1 cellular context compared by ENCODE assay signal in the genomic region with DNA sequence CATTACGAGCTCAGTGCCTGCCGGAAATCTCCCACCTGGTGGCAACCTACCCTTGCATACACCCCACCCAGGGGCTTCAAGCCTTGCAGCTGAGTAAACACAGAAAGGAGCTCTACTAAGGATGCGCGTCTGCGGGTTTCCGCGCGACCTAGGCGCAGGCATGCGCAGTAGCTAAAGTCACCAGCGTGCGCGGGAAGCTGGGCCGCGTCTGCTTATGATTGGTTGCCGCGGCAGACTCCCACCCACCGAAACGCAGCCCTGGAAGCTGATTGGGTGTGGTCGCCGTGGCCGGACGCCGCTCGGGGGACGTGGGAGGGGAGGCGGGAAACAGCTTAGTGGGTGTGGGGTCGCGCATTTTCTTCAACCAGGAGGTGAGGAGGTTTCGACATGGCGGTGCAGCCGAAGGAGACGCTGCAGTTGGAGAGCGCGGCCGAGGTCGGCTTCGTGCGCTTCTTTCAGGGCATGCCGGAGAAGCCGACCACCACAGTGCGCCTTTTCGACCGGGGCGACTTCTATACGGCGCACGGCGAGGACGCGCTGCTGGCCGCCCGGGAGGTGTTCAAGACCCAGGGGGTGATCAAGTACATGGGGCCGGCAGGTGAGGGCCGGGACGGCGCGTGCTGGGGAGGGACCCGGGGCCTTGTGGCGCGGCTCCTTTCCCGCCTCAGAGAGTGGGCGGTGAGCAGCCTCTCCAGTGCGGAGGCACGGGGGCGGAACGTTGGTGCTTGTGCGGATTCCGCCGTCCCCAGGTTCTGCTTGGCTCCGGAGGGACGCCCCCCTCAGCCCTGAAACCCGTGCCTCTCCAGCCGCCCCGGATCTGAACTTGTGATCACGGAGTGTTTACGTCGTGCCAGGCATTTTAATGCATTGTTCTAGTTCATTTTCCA.
TF ChIP-seq lines count a peak whose summit lies in the region.

Gene MSH2, plus strand, starts transcription at position 352 of the 887 bp plus-strand sequence. Its CDS starts 36 bp downstream, at position 388.

TF ChIP-seq in K562, 482 proteins besides CTCF, POLR2A, EP300 and RAD21 (continued from another document and continues in another):
- TF ChIP-seq, protein P1, sequence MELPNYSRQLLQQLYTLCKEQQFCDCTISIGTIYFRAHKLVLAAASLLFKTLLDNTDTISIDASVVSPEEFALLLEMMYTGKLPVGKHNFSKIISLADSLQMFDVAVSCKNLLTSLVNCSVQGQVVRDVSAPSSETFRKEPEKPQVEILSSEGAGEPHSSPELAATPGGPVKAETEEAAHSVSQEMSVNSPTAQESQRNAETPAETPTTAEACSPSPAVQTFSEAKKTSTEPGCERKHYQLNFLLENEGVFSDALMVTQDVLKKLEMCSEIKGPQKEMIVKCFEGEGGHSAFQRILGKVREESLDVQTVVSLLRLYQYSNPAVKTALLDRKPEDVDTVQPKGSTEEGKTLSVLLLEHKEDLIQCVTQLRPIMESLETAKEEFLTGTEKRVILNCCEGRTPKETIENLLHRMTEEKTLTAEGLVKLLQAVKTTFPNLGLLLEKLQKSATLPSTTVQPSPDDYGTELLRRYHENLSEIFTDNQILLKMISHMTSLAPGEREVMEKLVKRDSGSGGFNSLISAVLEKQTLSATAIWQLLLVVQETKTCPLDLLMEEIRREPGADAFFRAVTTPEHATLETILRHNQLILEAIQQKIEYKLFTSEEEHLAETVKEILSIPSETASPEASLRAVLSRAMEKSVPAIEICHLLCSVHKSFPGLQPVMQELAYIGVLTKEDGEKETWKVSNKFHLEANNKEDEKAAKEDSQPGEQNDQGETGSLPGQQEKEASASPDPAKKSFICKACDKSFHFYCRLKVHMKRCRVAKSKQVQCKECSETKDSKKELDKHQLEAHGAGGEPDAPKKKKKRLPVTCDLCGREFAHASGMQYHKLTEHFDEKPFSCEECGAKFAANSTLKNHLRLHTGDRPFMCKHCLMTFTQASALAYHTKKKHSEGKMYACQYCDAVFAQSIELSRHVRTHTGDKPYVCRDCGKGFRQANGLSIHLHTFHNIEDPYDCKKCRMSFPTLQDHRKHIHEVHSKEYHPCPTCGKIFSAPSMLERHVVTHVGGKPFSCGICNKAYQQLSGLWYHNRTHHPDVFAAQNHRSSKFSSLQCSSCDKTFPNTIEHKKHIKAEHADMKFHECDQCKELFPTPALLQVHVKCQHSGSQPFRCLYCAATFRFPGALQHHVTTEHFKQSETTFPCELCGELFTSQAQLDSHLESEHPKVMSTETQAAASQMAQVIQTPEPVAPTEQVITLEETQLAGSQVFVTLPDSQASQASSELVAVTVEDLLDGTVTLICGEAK (IDR thresholded peaks at IDR 0.05): no peak
- TF ChIP-seq, protein P1 (CRISPR knock-in tag; IDR thresholded peaks at IDR 0.05): peak; percentile 73; the same call in 1 of the 2 replicates
- TF ChIP-seq CREB3L1 (IDR thresholded peaks at IDR 0.05; ENCODE audit: borderline replicate concordance, low read depth) (no peak; the same call in 1 of the 2 replicates), KLF10 (CRISPR knock-in tag; IDR thresholded peaks at IDR 0.05) (no peak), PHF21A (IDR thresholded peaks at IDR 0.05; ENCODE audit: borderline replicate concordance, low read depth) (no peak), PKNOX1 (IDR thresholded peaks at IDR 0.05) (peak; percentile 94), SNRNP70 (optimal IDR thresholded peaks at IDR 0.05; ENCODE audit: low read depth, low read length) (no peak), YY1 (IDR thresholded peaks at IDR 0.05; ENCODE audit: borderline replicate concordance in 1 of 3, control insufficient read depth in 1 of 3, extremely low read depth in 1 of 3, insufficient read depth in 3 of 3, insufficient read length in 1 of 3, insufficient replicate concordance in 2 of 3, low read depth in 1 of 3, low read length in 2 of 3) (peak in 2 of 3 experiments; percentile 71 to 82), ZNF12 (CRISPR knock-in tag; IDR thresholded peaks at IDR 0.05) (peak; percentile 85), TCF7 (IDR thresholded peaks at IDR 0.05; ENCODE audit: borderline replicate concordance) (0 out of 2 replicates have a peak, but pooled peaks have one; percentile 18), CSDE1 (IDR thresholded peaks at IDR 0.05) (no peak), MXI1 (IDR thresholded peaks at IDR 0.05; ENCODE audit: low read depth, low read length) (no peak), CREM (IDR thresholded peaks at IDR 0.05; ENCODE audit: low read depth) (peak; percentile 67), MYC (IDR thresholded peaks at IDR 0.05; ENCODE audit: low read depth, low read length) (peak; percentile 50), MYC (CRISPR knock-in tag; IDR thresholded peaks at IDR 0.05; ENCODE audit: borderline replicate concordance, low read depth) (peak; percentile 66; the same call in 1 of the 2 replicates), HMG20B (CRISPR knock-in tag; IDR thresholded peaks at IDR 0.05) (no peak), ZNF184 (CRISPR knock-in tag; IDR thresholded peaks at IDR 0.05) (no peak), ARID4B (CRISPR knock-in tag; IDR thresholded peaks at IDR 0.05) (peak; percentile 95), PHF20 (IDR thresholded peaks at IDR 0.05; ENCODE audit: partially characterized antibody) (peak; percentile 22), MAFG (tag; conservative IDR thresholded peaks at IDR 0.05) (no peak), RBBP5 (IDR thresholded peaks at IDR 0.05; ENCODE audit: borderline replicate concordance, insufficient read depth, low read length, poor library complexity, severe bottlenecking) (peak; percentile 90), CEBPZ (IDR thresholded peaks at IDR 0.05; ENCODE audit: borderline replicate concordance, low read depth, low read length) (no peak; the same call in 1 of the 2 replicates)
- TF ChIP-seq, protein P2, sequence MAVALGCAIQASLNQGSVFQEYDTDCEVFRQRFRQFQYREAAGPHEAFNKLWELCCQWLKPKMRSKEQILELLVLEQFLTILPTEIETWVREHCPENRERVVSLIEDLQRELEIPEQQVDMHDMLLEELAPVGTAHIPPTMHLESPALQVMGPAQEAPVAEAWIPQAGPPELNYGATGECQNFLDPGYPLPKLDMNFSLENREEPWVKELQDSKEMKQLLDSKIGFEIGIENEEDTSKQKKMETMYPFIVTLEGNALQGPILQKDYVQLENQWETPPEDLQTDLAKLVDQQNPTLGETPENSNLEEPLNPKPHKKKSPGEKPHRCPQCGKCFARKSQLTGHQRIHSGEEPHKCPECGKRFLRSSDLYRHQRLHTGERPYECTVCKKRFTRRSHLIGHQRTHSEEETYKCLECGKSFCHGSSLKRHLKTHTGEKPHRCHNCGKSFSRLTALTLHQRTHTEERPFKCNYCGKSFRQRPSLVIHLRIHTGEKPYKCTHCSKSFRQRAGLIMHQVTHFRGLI (CRISPR knock-in tag; IDR thresholded peaks at IDR 0.05): no peak
- TF ChIP-seq, protein P3, sequence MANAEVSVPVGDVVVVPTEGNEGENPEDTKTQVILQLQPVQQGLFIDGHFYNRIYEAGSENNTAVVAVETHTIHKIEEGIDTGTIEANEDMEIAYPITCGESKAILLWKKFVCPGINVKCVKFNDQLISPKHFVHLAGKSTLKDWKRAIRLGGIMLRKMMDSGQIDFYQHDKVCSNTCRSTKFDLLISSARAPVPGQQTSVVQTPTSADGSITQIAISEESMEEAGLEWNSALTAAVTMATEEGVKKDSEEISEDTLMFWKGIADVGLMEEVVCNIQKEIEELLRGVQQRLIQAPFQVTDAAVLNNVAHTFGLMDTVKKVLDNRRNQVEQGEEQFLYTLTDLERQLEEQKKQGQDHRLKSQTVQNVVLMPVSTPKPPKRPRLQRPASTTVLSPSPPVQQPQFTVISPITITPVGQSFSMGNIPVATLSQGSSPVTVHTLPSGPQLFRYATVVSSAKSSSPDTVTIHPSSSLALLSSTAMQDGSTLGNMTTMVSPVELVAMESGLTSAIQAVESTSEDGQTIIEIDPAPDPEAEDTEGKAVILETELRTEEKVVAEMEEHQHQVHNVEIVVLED (CRISPR knock-in tag; IDR thresholded peaks at IDR 0.05): peak; percentile 80
